8 cellular contexts compared by ENCODE assay signal in the genomic region with DNA sequence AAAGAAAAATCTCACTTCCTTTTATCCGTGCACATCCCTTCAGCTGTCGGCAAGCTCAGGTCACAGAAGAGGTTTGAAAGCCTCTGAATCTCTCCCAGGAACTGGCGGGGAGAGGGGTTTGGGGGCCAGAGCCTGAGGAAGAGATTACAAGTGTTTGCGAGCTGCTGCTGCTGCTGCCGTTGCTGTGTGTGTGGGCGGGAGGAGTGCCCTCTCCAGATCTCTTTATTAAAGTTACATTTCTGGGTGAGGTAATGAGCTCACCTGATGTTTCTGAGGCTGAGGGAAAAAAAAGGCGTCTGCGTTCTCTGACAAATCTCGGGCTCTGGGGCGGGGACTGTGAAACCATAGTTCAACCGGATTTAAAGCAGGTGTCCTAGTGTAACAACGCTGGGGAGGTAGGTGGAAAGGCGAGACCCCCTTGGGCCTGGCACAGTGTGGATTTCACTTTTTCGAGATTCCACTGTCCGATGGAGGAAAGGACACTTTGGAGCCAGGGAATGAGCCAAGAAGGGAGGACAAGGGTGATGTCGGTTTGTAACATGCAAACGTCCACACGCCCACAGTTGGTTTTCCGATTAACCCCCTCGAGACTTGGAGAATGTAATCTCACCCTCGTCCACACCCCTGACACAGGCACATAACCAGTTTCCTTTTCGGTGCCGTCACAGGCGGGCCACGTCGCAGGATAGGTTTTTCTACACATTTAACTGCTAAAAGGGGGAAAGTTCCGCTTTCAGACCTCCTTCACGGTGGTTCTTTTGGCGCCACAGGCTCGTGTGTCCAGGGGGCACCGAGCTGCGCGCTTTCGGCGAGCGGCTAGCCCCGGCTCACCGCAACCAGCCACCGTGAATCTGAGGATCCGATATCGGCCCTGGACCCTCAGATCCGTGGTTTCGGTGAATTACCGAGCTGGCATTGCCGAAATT. TPM values are rescaled to one million over a fixed set of nuclear protein-coding genes. Genes with fewer than 3 reads are reported as not detected.
A peak's percentile ranks its signal among the peaks of the same experiment; 100 is the strongest.
DNase-seq lines count a peak whose midpoint lies in the region; ATAC-seq and TF ChIP-seq lines count a peak whose summit lies in the region.

No MANE protein-coding gene starts in this region.

- H3K27ac ChIP-seq in DND-41 (ENCODE audit: low read length) (peak overlapping the region; percentile 67), thyroid gland (peak overlapping the region; percentile 90 to 95 (median 92))

- TF ChIP-seq POLR2A in thyroid gland (IDR thresholded peaks at IDR 0.05) = peak in 1 of 2 donors; percentile 87

- peak overlapping the region; percentile 90 for H2AFZ ChIP-seq in DND-41 (ENCODE audit: low read depth, low read length)

- H3K36me3 ChIP-seq in DND-41 (ENCODE audit: insufficient read depth, low read length) (no peaks in the 10 kb centered on the region), thyroid gland (no peaks in the 10 kb centered on the region)

- no peaks in the 10 kb centered on the region for H3K9me3 ChIP-seq in DND-41 (ENCODE audit: insufficient read depth, low read length, severe bottlenecking)
- no peaks in the 10 kb centered on the region for H3K9me3 ChIP-seq in thyroid gland

- peak overlapping the region; percentile 62 for H3K9ac ChIP-seq in DND-41 (ENCODE audit: low read depth, low read length)

- H3K27me3 ChIP-seq in DND-41 (ENCODE audit: insufficient read depth, low read length, poor library complexity) (no peaks in the 10 kb centered on the region), thyroid gland (no peaks in the 10 kb centered on the region)

- H3K4me3 ChIP-seq in DND-41 (ENCODE audit: low read depth in 1 of 2, low read length in 2 of 2) (peak overlapping the region; percentile 16 to 60), thyroid gland (replicated peaks in 1 of 3) (peak overlapping the region; percentile 21 to 81 (median 41))
- H3K4me3 ChIP-seq in Jurkat, Clone E6-1 (ENCODE audit: low read length) = peak overlapping the region; percentile 76

- H3K79me2 ChIP-seq in DND-41 (ENCODE audit: insufficient read depth, low read length) = no peaks in the 10 kb centered on the region

- TF ChIP-seq CTCF in DND-41 (IDR thresholded peaks at IDR 0.05; ENCODE audit: borderline replicate concordance, extremely low read depth, low read length, poor library complexity, severe bottlenecking) (no peak), thyroid gland (IDR thresholded peaks at IDR 0.05) (no peak)

- no peaks in the 10 kb centered on the region for H4K20me1 ChIP-seq in DND-41 (ENCODE audit: insufficient read depth, low read length)

- peak overlapping the region; percentile 99 for H3K4me2 ChIP-seq in DND-41 (ENCODE audit: insufficient read depth, low read length)

- 0 to 1% methylated on average over 40 to 44 of the region's 45 CpGs for WGBS in thyroid gland, 2 donors

- ATAC-seq in DND-41 (ENCODE audit: insufficient read depth, low read depth) = peak; percentile 39
- ATAC-seq in GM21717 (IDR thresholded peaks at IDR 0.05; ENCODE audit: unreplicated experiment) = peak; percentile 31

- peaks cover 46% of the 10 kb centered on the region for H3K4me1 ChIP-seq in DND-41 (ENCODE audit: insufficient read depth, low read length)
- H3K4me1 ChIP-seq in thyroid gland = peaks cover 0 to 5% of the 10 kb centered on the region in 2 donors

- DNase-seq in DND-41 (peak; percentile 67), SHP77 (lab: John Stamatoyannopoulos, UW) (peak; percentile 52 to 57), glomerular visceral epithelial cell (ENCODE audit: extremely low spot score) (peak; percentile 81), occipital lobe (lab: John Stamatoyannopoulos, UW) (peak; percentile 28), thyroid gland (peak; percentile 87 to 88)
- peak; percentile 64 for DNase-seq in Jurkat, Clone E6-1 (ENCODE audit: low read depth, low spot score)
- peak; percentile 57 for DNase-seq in activated gamma-delta T cell treated with anti-CD3 and anti-CD28 coated beads, Interleukin-2, amount 50 U/mL, for 16 hours (ENCODE audit: low read depth)

- intact Hi-C loops in thyroid gland (cut with DNase I) = loop anchor here (10.0 kb wide), 1 partner anchor 146 kb away; no protein-coding TSS in a partner anchor

RNA-seq across cellular contexts. Expression of a gene that starts 2.1 kb away (rescaled TPM):
- 8.2 TPM for polyA plus RNA-seq in Jurkat, Clone E6-1 (2012; ENCODE audit: insufficient read depth, insufficient read length)
- total RNA-seq in occipital lobe (119 TPM), thyroid gland (100 to 1,000 TPM in 2 of 4 donors, 10 to 100 TPM in 2; 86.5 to 129 (median 108) TPM)

Comparison
In these comparisons a context has a peak if more than half of its experiments do, and no peak if none do; other contexts are left out.
1. Peak in every context shown above with its lines: DNase-seq, ATAC-seq, H3K4me3 ChIP-seq and H3K27ac ChIP-seq.
2. DNase-seq: peak in every context shown above with its lines; median percentile 88 in thyroid gland; 81 in glomerular visceral epithelial cell; 67 in DND-41; 64 in Jurkat, Clone E6-1; 57 in activated gamma-delta T cell treated with anti-CD3 and anti-CD28 coated beads, Interleukin-2, amount 50 U/mL, for 16 hours; 54 in SHP77; 28 in occipital lobe.